ENCODE assay signal across 24 cellular contexts in genomic region chr6:127346512-127346911, GRCh38.
"Had no signal": no experiment of that assay in that cellular context is flagged by ENCODE, and none has a peak within 500 bp of the region (broad histone marks: within the 10 kb centered on the region; RNA-seq: fewer than 3 reads in every experiment).

No MANE protein-coding gene starts in this region.

- FAIRE-seq: islet of Langerhans, TTC549 had no signal

- H3K4me3 ChIP-seq: cardiac muscle cell, lung, neural progenitor cell, prostate gland, testis had no signal

- H3K36me3 ChIP-seq: cardiac muscle cell, neural progenitor cell, prostate gland had no signal

- H3K4me2 ChIP-seq: neural progenitor cell had no signal

- H3K27me3 Mint-ChIP-seq: activated CD4-positive, alpha-beta T cell treated with anti-CD3 and anti-CD28 coated beads for 36 hours; activated naive CD8-positive, alpha-beta T cell; stimulated activated naive CD8-positive, alpha-beta T cell treated with anti-CD3 and anti-CD28 coated beads, Interleukin-15, amount 100 ng/mL, for 72 hours; type B pancreatic cell had no signal

- ATAC-seq: activated CD4-positive, alpha-beta T cell treated with anti-CD3 and anti-CD28 coated beads for 36 hours; left cardiac atrium; right cardiac atrium; stimulated activated naive CD8-positive, alpha-beta T cell treated with anti-CD3 and anti-CD28 coated beads, Interleukin-15, amount 100 ng/mL, for 72 hours had no signal

- H3K9ac ChIP-seq: neural progenitor cell had no signal

- H3K4me3 Mint-ChIP-seq: activated CD4-positive, alpha-beta T cell treated with anti-CD3 and anti-CD28 coated beads for 36 hours; activated naive CD8-positive, alpha-beta T cell; activated T-helper 1 cell treated with anti-CD3 and anti-CD28 coated beads, Interleukin-12 subunit alpha, Interleukin-12 subunit beta, Interleukin-2, Interleukin-4 antibody, amounts not matched to agents 30 ng/mL and 10 ng/mL and 1 ng/mL, durations not matched to agents 14 hours and 24 hours and 36 hours; neural progenitor cell; stimulated activated naive CD8-positive, alpha-beta T cell treated with anti-CD3 and anti-CD28 coated beads, Interleukin-15, amount 100 ng/mL, for 72 hours; T-helper 2 cell treated with Interferon-gamma antibody and Interleukin-4, amounts not matched to agents 5 μg/mL and 100 μg/mL, for 36 hours; type B pancreatic cell had no signal

- H3K4me1 Mint-ChIP-seq: neural progenitor cell; stimulated activated naive CD8-positive, alpha-beta T cell treated with anti-CD3 and anti-CD28 coated beads, Interleukin-15, amount 100 ng/mL, for 72 hours had no signal

- DNase-seq: activated CD4-positive, alpha-beta T cell treated with anti-CD3 and anti-CD28 coated beads for 36 hours; activated CD4-positive, alpha-beta T cell treated with anti-CD3 and anti-CD28 coated beads, Interleukin-2, amount 50 U/mL, for 48 hours; activated T-cell treated with anti-CD3 and anti-CD28 coated beads for 4 hours; amniotic stem cell; dermis blood vessel endothelial cell; foreskin melanocyte; glutamatergic neuron; hippocampal formation; left cardiac atrium; midbrain; right cardiac atrium; stimulated activated CD4-positive, alpha-beta T cell treated with anti-CD3 and anti-CD28 coated beads, Interleukin-2, amount 100 ng/mL, for 48 hours; stimulated activated naive CD8-positive, alpha-beta T cell treated with anti-CD3 and anti-CD28 coated beads, Interleukin-15, amount 100 ng/mL, for 72 hours; testis had no signal

- H2AFZ ChIP-seq: neural progenitor cell had no signal

- H3K27ac Mint-ChIP-seq: activated CD4-positive, alpha-beta T cell treated with anti-CD3 and anti-CD28 coated beads for 36 hours; activated naive CD8-positive, alpha-beta T cell; activated T-helper 1 cell treated with anti-CD3 and anti-CD28 coated beads, Interleukin-12 subunit alpha, Interleukin-12 subunit beta, Interleukin-2, Interleukin-4 antibody, amounts not matched to agents 30 ng/mL and 10 ng/mL and 1 ng/mL, durations not matched to agents 14 hours and 24 hours and 36 hours; neural progenitor cell; stimulated activated naive CD8-positive, alpha-beta T cell treated with anti-CD3 and anti-CD28 coated beads, Interleukin-15, amount 100 ng/mL, for 72 hours; T-helper 2 cell treated with Interferon-gamma antibody and Interleukin-4, amounts not matched to agents 5 μg/mL and 100 μg/mL, for 36 hours; type B pancreatic cell had no signal

- H3K9me3 ChIP-seq: prostate gland, testis had no signal

- H3K27ac ChIP-seq: cardiac muscle cell, neural progenitor cell, prostate gland, testis had no signal

- H3K27me3 ChIP-seq: cardiac muscle cell, neural progenitor cell, testis had no signal
